ENCODE assay signal across 9 cellular contexts in the genomic region with DNA sequence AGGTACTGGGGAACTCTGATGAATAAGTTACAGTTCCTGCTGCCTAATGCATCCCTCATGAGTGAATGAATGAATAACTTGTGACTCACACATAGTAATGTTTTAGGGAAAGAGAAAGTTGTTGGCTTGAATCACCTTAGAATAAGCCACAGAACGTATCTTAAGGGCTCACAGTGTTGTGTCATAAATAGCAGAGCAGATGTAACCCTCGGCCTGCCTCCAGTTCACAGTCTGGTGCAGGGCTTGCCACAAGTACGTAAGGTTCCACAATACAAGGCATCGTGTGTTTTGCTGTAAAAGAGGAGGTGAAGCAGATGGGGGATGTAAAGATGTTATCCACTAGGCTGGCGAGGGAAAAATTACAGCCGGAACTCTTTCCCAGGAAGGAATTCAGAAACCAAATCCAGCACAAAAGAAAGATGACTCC.
DNase-seq lines count a peak whose midpoint lies in the region; ATAC-seq, FAIRE-seq and TF ChIP-seq lines count a peak whose summit lies in the region.
"Had no signal": no experiment of that assay in that cellular context is flagged by ENCODE, and none has a peak within 500 bp of the region (broad histone marks: within the 10 kb centered on the region; RNA-seq: fewer than 3 reads in every experiment).

No MANE protein-coding gene starts in this region.

- peak; percentile 72 for ATAC-seq in HG03442 (IDR thresholded peaks at IDR 0.05; ENCODE audit: unreplicated experiment)
- ATAC-seq in CD8-positive, alpha-beta T cell, result no peak
- ATAC-seq: K562 had no signal

- H3K4me3 ChIP-seq in bronchial epithelial cell (ENCODE audit: low read depth, low read length) (no peak overlapping the region), neural progenitor cell (no peak overlapping the region), colonic mucosa (no peak overlapping the region), OCI-LY7 (ENCODE audit: low read depth, low read length, poor library complexity, severe bottlenecking) (no peak overlapping the region)
- H3K4me3 ChIP-seq in CD8-positive, alpha-beta T cell (ENCODE audit: low read depth, low read length), result no peak overlapping the region
- H3K4me3 ChIP-seq: K562 had no signal

- peak; percentile 99 for FAIRE-seq in bronchial epithelial cell (lab: Jason Lieb, UNC)
- FAIRE-seq: K562 had no signal

- H3K27me3 ChIP-seq in bronchial epithelial cell (ENCODE audit: control insufficient read depth, insufficient read depth, low read length) (no peaks in the 10 kb centered on the region), neural progenitor cell (no peaks in the 10 kb centered on the region), colonic mucosa (no peaks in the 10 kb centered on the region)
- no peaks in the 10 kb centered on the region for H3K27me3 ChIP-seq in CD8-positive, alpha-beta T cell (ENCODE audit: insufficient read depth, low read length)

- H3K79me2 ChIP-seq in neural progenitor cell (ENCODE audit: low read depth) (peaks cover 15% of the 10 kb centered on the region), OCI-LY7 (ENCODE audit: insufficient read depth, low read depth, low read length) (no peaks in the 10 kb centered on the region)

- POLR2A ChIA-PET in OCI-LY7 (lab: Charles Lee), result interaction anchor here (0.7 kb wide), 1 partner anchor 78 kb away, joined by 3 read pairs; no protein-coding TSS in a partner anchor
- POLR2A ChIA-PET in CD8-positive, alpha-beta T cell (lab: Charles Lee), result no interaction called here

- H3K4me3 Mint-ChIP-seq in neural progenitor cell, result no peak overlapping the region
- H3K4me3 Mint-ChIP-seq in CD8-positive, alpha-beta T cell, result no peak overlapping the region

- H3K4me1 ChIP-seq in neural progenitor cell, result peaks cover 45% of the 10 kb centered on the region
- H3K4me1 ChIP-seq in colonic mucosa, result no peaks in the 10 kb centered on the region
- no peaks in the 10 kb centered on the region for H3K4me1 ChIP-seq in OCI-LY7 (ENCODE audit: insufficient read depth, low read length, poor library complexity, severe bottlenecking)
- no peaks in the 10 kb centered on the region for H3K4me1 ChIP-seq in CD8-positive, alpha-beta T cell (ENCODE audit: insufficient read depth, low read length)

- H3F3A ChIP-seq in neural progenitor cell (ENCODE audit: low read depth), result no peaks in the 10 kb centered on the region

- H3K9ac ChIP-seq in neural progenitor cell, result no peak overlapping the region
- no peak overlapping the region for H3K9ac ChIP-seq in colonic mucosa (ENCODE audit: low read depth in 2 of 2, low read length in 2 of 2)

- intact Hi-C loops in colonic mucosa (cut with DNase I), result no loop called here
- intact Hi-C loops in OCI-LY7 (cut with micrococcal nuclease; ENCODE audit: unreplicated experiment), result no loop called here
- intact Hi-C loops in CD8-positive, alpha-beta T cell (cut with DNase I, micrococcal nuclease), result no loop called here

- H3K27ac ChIP-seq in neural progenitor cell (peak overlapping the region; percentile 17), colonic mucosa (no peak overlapping the region), OCI-LY7 (ENCODE audit: low read depth, low read length, poor library complexity, severe bottlenecking) (no peak overlapping the region)
- H3K27ac ChIP-seq in CD8-positive, alpha-beta T cell (ENCODE audit: low read depth, low read length), result no peak overlapping the region

- H3K27me3 Mint-ChIP-seq in neural progenitor cell (ENCODE audit: insufficient read depth, low read depth), result no peaks in the 10 kb centered on the region
- peaks cover 6% of the 10 kb centered on the region for H3K27me3 Mint-ChIP-seq in CD8-positive, alpha-beta T cell (ENCODE audit: low read depth)

- no peaks in the 10 kb centered on the region for H4K20me1 ChIP-seq in neural progenitor cell (ENCODE audit: low read depth)
- H4K20me1 ChIP-seq in OCI-LY7 (ENCODE audit: insufficient read depth, low read length), result no peaks in the 10 kb centered on the region

- no peaks in the 10 kb centered on the region for H3K36me3 ChIP-seq in bronchial epithelial cell (ENCODE audit: control insufficient read depth, insufficient read depth, low read length)
- no peaks in the 10 kb centered on the region for H3K36me3 ChIP-seq in neural progenitor cell
- H3K36me3 ChIP-seq in colonic mucosa, result no peaks in the 10 kb centered on the region
- no peaks in the 10 kb centered on the region for H3K36me3 ChIP-seq in OCI-LY7 (ENCODE audit: insufficient read depth, low read length)
- H3K36me3 ChIP-seq in CD8-positive, alpha-beta T cell (ENCODE audit: insufficient read depth, low read length), result no peaks in the 10 kb centered on the region

- H3K9me3 ChIP-seq in neural progenitor cell (ENCODE audit: low read depth) (no peaks in the 10 kb centered on the region), colonic mucosa (no peaks in the 10 kb centered on the region), OCI-LY7 (ENCODE audit: low read length) (no peaks in the 10 kb centered on the region)
- no peaks in the 10 kb centered on the region for H3K9me3 ChIP-seq in CD8-positive, alpha-beta T cell (ENCODE audit: low read length)

- TF ChIP-seq CTCF in bronchial epithelial cell (IDR thresholded peaks at IDR 0.05; ENCODE audit: insufficient read depth, low read length, severe bottlenecking) (no peak), neural progenitor cell (IDR thresholded peaks at IDR 0.05) (no peak), colonic mucosa (IDR thresholded peaks at IDR 0.05) (no peak), OCI-LY7 (conservative IDR thresholded peaks at IDR 0.05; ENCODE audit: low read length) (no peak)
- no peak for TF ChIP-seq CTCF in CD8-positive, alpha-beta T cell (IDR thresholded peaks at IDR 0.05)

- H3K4me2 ChIP-seq in neural progenitor cell (no peak overlapping the region), OCI-LY7 (ENCODE audit: low read length) (no peak overlapping the region)

- peak; percentile 98 for DNase-seq in ELR (ENCODE audit: low read depth)
- peak; percentile 99 for DNase-seq in bronchial epithelial cell (ENCODE audit: low read depth)
- DNase-seq in neural progenitor cell (ENCODE audit: low spot score), result no peak
- DNase-seq in colonic mucosa, result no peak
- DNase-seq in effector CD4-positive, alpha-beta T cell, result no peak
- no peak for DNase-seq in OCI-LY7 (ENCODE audit: low spot score)
- DNase-seq in CD8-positive, alpha-beta T cell, result no peak

- no peaks in the 10 kb centered on the region for H3K9me2 ChIP-seq in OCI-LY7 (ENCODE audit: insufficient read depth, low read length)

- no TSS peak for BruUV-seq in OCI-LY7 (replicated peaks; lab: Mats Ljungman, UMichigan)

- H3K9me3 Mint-ChIP-seq in neural progenitor cell, result no peaks in the 10 kb centered on the region
- H3K9me3 Mint-ChIP-seq in CD8-positive, alpha-beta T cell, result no peaks in the 10 kb centered on the region

- CTCF ChIA-PET in OCI-LY7 (lab: Charles Lee; ENCODE audit: unreplicated experiment), result no interaction called here
- CTCF ChIA-PET in CD8-positive, alpha-beta T cell (lab: Charles Lee), result no interaction called here

- H2AFZ ChIP-seq in neural progenitor cell (replicated peaks) (no peak overlapping the region), OCI-LY7 (ENCODE audit: low read length) (no peak overlapping the region)

- H3K4me1 Mint-ChIP-seq in neural progenitor cell, result peaks cover 31% of the 10 kb centered on the region
- H3K4me1 Mint-ChIP-seq in CD8-positive, alpha-beta T cell (ENCODE audit: low read depth), result no peaks in the 10 kb centered on the region

- H3K36me3 Mint-ChIP-seq in neural progenitor cell, result no peaks in the 10 kb centered on the region
- no peaks in the 10 kb centered on the region for H3K36me3 Mint-ChIP-seq in CD8-positive, alpha-beta T cell

- no peak overlapping the region for H3K27ac Mint-ChIP-seq in neural progenitor cell
- no peak overlapping the region for H3K27ac Mint-ChIP-seq in CD8-positive, alpha-beta T cell

Comparison
In these comparisons a context has a peak if more than half of its experiments do, and no peak if none do; other contexts are left out.
1. DNase-seq: peak in ELR (single experiment) and bronchial epithelial cell (single experiment); none in neural progenitor cell (single experiment), colonic mucosa (single experiment), effector CD4-positive, alpha-beta T cell (single experiment), OCI-LY7 (single experiment) and CD8-positive, alpha-beta T cell (0 of 7).